14 cellular contexts compared by ENCODE assay signal in the genomic region with DNA sequence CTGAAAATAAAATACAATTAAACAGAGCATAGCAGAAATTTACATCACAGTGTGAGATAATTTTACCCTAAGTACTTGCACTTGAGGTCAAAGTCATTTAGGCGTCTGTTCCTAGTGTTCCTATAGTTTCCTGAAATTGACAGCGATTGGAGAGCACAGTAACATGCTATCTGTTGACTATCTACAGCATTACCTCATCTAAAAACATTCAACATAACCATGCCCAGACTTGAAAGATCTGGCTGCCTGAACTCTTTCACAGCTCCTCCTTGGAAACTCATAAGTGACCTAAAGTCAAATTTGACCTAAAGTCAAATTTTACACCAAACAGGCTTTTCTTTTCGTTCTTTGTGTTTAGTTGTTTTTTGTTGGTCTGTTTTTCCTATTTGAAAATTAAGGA.
DNase-seq lines count a peak whose midpoint lies in the region; ATAC-seq, FAIRE-seq and TF ChIP-seq lines count a peak whose summit lies in the region.
"Had no signal": no experiment of that assay in that cellular context is flagged by ENCODE, and none has a peak within 500 bp of the region (broad histone marks: within the 10 kb centered on the region; RNA-seq: fewer than 3 reads in every experiment).

No MANE protein-coding gene starts in this region.

- TF ChIP-seq RAD21 in A549 (conservative IDR thresholded peaks at IDR 0.05 in 1 of 2, IDR thresholded peaks at IDR 0.05 in 1 of 2) = no peak

- H3K9me3 ChIP-seq in A549 = no peaks in the 10 kb centered on the region
- no peaks in the 10 kb centered on the region for H3K9me3 ChIP-seq in RWPE2 (ENCODE audit: severe bottlenecking)
- H3K9me3 ChIP-seq: HAP-1 had no signal

- POLR2A ChIA-PET in A549 (lab: Yijun Ruan, JAX) = no interaction called here

- H3K27ac ChIP-seq in A549 = peak overlapping the region; percentile 84 to 91
- H3K27ac ChIP-seq in RWPE2 (ENCODE audit: poor library complexity, severe bottlenecking) = peak overlapping the region; percentile 98

- H3K4me1 ChIP-seq in A549 = peaks cover 20% of the 10 kb centered on the region
- peaks cover 38% of the 10 kb centered on the region for H3K4me1 ChIP-seq in RWPE2 (ENCODE audit: insufficient read depth, poor library complexity, severe bottlenecking)
- H3K4me1 ChIP-seq: HAP-1 had no signal

- peak in 1 of 2 experiments; percentile 9 for DNase-seq in A549 (ENCODE audit: low read depth in 1 of 2, low spot score in 1 of 2)
- peak; percentile 35 for DNase-seq in HPDE6-E6E7 (ENCODE audit: extremely low spot score)
- DNase-seq in RWPE2 (ENCODE audit: low spot score) = no peak
- DNase-seq in epithelial cell of esophagus (ENCODE audit: low read depth) = peak; percentile 82
- DNase-seq in stimulated activated CD4-positive, alpha-beta T cell treated with anti-CD3 and anti-CD28 coated beads, Interleukin-4, amount 100 ng/mL, for 24 hours = no peak
- no peak for DNase-seq in NCI-H446 treated with DMSO at 0.1 percent for 48 hours (lab: John Stamatoyannopoulos, UW)
- DNase-seq in NCI-H146 (lab: John Stamatoyannopoulos, UW) = no peak
- DNase-seq: C1 segment of cervical spinal cord; Calu3; CD4-positive, alpha-beta T cell; DMS 273 treated with DMSO at 0.1 percent for 48 hours had no signal

- no peaks in the 10 kb centered on the region for H3K36me3 ChIP-seq in RWPE2 (ENCODE audit: low read depth)
- H3K36me3 ChIP-seq: HAP-1 had no signal

- TF ChIP-seq CTCF in A549 (IDR thresholded peaks at IDR 0.05) (no peak), RWPE2 (IDR thresholded peaks at IDR 0.05; ENCODE audit: poor library complexity, severe bottlenecking) (no peak), epithelial cell of esophagus (IDR thresholded peaks at IDR 0.05; ENCODE audit: insufficient read depth, low read depth, low read length, missing control alignments) (no peak)

- no peak for TF ChIP-seq EP300 in A549 (IDR thresholded peaks at IDR 0.05)

- WGBS in A549 (ENCODE audit: missing lambda C conversion rate) = 4% methylated on average over 3 of the region's 3 CpGs

- FAIRE-seq in A549 (lab: Jason Lieb, UNC) = no peak
- FAIRE-seq: H1 had no signal

- CTCF ChIA-PET in A549 (lab: Yijun Ruan, JAX) = no interaction called here

- TF ChIP-seq POLR2A in A549 (IDR thresholded peaks at IDR 0.05; ENCODE audit: low read length) = no peak

- H3K27me3 ChIP-seq in RWPE2 (ENCODE audit: insufficient read depth, poor library complexity, severe bottlenecking) = no peaks in the 10 kb centered on the region

- ATAC-seq in A549 (peak in 1 of 2 experiments; percentile 49; a peak in 2 of 6 replicates), RWPE2 (ENCODE audit: low read depth) (peak; percentile 84), HG03378 (IDR thresholded peaks at IDR 0.05; ENCODE audit: unreplicated experiment) (no peak)

- peak overlapping the region; percentile 76 for H3K4me2 ChIP-seq in A549

- H3K4me3 ChIP-seq in A549 = peak overlapping the region; percentile 48
- H3K4me3 ChIP-seq in RWPE2 (ENCODE audit: severe bottlenecking) = peak overlapping the region; percentile 32
- peak overlapping the region; percentile 27 for H3K4me3 ChIP-seq in epithelial cell of esophagus (ENCODE audit: low read length)
- H3K4me3 ChIP-seq: HAP-1 had no signal

TF ChIP-seq in A549, 52 proteins besides CTCF, POLR2A, EP300 and RAD21:
- no peak for TF ChIP-seq NPAS2 (CRISPR knock-in tag; IDR thresholded peaks at IDR 0.05; ENCODE audit: borderline replicate concordance)
- TF ChIP-seq, protein P1, sequence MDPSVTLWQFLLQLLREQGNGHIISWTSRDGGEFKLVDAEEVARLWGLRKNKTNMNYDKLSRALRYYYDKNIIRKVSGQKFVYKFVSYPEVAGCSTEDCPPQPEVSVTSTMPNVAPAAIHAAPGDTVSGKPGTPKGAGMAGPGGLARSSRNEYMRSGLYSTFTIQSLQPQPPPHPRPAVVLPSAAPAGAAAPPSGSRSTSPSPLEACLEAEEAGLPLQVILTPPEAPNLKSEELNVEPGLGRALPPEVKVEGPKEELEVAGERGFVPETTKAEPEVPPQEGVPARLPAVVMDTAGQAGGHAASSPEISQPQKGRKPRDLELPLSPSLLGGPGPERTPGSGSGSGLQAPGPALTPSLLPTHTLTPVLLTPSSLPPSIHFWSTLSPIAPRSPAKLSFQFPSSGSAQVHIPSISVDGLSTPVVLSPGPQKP (IDR thresholded peaks at IDR 0.05; ENCODE audit: low read depth, low read length) = no peak
- TF ChIP-seq, protein P2, sequence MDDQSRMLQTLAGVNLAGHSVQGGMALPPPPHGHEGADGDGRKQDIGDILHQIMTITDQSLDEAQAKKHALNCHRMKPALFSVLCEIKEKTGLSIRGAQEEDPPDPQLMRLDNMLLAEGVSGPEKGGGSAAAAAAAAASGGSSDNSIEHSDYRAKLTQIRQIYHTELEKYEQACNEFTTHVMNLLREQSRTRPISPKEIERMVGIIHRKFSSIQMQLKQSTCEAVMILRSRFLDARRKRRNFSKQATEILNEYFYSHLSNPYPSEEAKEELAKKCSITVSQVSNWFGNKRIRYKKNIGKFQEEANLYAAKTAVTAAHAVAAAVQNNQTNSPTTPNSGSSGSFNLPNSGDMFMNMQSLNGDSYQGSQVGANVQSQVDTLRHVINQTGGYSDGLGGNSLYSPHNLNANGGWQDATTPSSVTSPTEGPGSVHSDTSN (IDR thresholded peaks at IDR 0.05) = no peak
- TF ChIP-seq HOXA7 (CRISPR knock-in tag; IDR thresholded peaks at IDR 0.05) = no peak
- TF ChIP-seq, protein P3, sequence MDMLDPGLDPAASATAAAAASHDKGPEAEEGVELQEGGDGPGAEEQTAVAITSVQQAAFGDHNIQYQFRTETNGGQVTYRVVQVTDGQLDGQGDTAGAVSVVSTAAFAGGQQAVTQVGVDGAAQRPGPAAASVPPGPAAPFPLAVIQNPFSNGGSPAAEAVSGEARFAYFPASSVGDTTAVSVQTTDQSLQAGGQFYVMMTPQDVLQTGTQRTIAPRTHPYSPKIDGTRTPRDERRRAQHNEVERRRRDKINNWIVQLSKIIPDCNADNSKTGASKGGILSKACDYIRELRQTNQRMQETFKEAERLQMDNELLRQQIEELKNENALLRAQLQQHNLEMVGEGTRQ (IDR thresholded peaks at IDR 0.05) = no peak
- TF ChIP-seq FOXS1 (CRISPR knock-in tag; IDR thresholded peaks at IDR 0.05) = no peak
- TF ChIP-seq, protein P4, sequence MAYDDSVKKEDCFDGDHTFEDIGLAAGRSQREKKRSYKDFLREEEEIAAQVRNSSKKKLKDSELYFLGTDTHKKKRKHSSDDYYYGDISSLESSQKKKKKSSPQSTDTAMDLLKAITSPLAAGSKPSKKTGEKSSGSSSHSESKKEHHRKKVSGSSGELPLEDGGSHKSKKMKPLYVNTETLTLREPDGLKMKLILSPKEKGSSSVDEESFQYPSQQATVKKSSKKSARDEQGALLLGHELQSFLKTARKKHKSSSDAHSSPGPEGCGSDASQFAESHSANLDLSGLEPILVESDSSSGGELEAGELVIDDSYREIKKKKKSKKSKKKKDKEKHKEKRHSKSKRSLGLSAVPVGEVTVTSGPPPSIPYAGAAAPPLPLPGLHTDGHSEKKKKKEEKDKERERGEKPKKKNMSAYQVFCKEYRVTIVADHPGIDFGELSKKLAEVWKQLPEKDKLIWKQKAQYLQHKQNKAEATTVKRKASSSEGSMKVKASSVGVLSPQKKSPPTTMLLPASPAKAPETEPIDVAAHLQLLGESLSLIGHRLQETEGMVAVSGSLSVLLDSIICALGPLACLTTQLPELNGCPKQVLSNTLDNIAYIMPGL (CRISPR knock-in tag; IDR thresholded peaks at IDR 0.05; ENCODE audit: borderline replicate concordance) = no peak

Comparison
In these comparisons a context has a peak if more than half of its experiments do, and no peak if none do; other contexts are left out.
1. DNase-seq: peak in HPDE6-E6E7 (single experiment) and epithelial cell of esophagus (single experiment); none in RWPE2 (single experiment), stimulated activated CD4-positive, alpha-beta T cell treated with anti-CD3 and anti-CD28 coated beads, Interleukin-4, amount 100 ng/mL, for 24 hours (single experiment), NCI-H446 treated with DMSO at 0.1 percent for 48 hours (single experiment) and NCI-H146 (single experiment).
2. Peak in every context shown above with its lines, with median percentiles within 50 percentile points of each other: H3K4me3 ChIP-seq.